ENCODE assay signal across 18 cellular contexts in genomic region chr22:41146573-41146972, GRCh38.
"Had no signal": no experiment of that assay in that cellular context is flagged by ENCODE, and none has a peak within 500 bp of the region (broad histone marks: within the 10 kb centered on the region; RNA-seq: fewer than 3 reads in every experiment).

No MANE protein-coding gene starts in this region.

- H3K27ac ChIP-seq: colonic mucosa, sigmoid colon, testis, upper lobe of left lung had no signal

- H3K27me3 ChIP-seq: colonic mucosa, sigmoid colon, testis, upper lobe of left lung had no signal

- H3K4me1 Mint-ChIP-seq: activated naive CD8-positive, alpha-beta T cell treated with anti-CD3 and anti-CD28 coated beads, Interleukin-2, amount 10 ng/mL, durations not matched to agents 7 days and 5 days; brain; WTC11 had no signal

- H3K4me1 ChIP-seq: colonic mucosa, sigmoid colon, testis, upper lobe of left lung had no signal

- H3K27ac Mint-ChIP-seq: activated CD8-positive, alpha-beta T cell treated with anti-CD3 and anti-CD28 coated beads, Interleukin-2, amount 10 ng/mL, durations not matched to agents 7 days and 5 days; activated naive CD8-positive, alpha-beta T cell treated with anti-CD3 and anti-CD28 coated beads, Interleukin-2, amount 10 ng/mL, durations not matched to agents 7 days and 5 days; activated T-cell treated with anti-CD3 and anti-CD28 coated beads, Interleukin-2, amount 50 U/mL, for 24 hours; activated T-helper 2 cell treated with anti-CD3 and anti-CD28 coated beads, Interferon-gamma antibody, Interleukin-2, Interleukin-4, amounts not matched to agents 10 μg/mL and 5 μg/mL and 100 μg/mL, durations not matched to agents 14 hours and 24 hours and 36 hours; naive thymus-derived CD8-positive, alpha-beta T cell; stimulated activated effector memory CD8-positive, alpha-beta T cell treated with anti-CD3 and anti-CD28 coated beads, Interleukin-12 subunit alpha, Interleukin-12 subunit beta, amount 100 ng/mL, for 72 hours; WTC11 had no signal

- H3K9me3 ChIP-seq: colonic mucosa, sigmoid colon, testis, upper lobe of left lung had no signal

- H3K9me3 Mint-ChIP-seq: activated naive CD8-positive, alpha-beta T cell treated with anti-CD3 and anti-CD28 coated beads, Interleukin-2, amount 10 ng/mL, durations not matched to agents 7 days and 5 days; activated T-cell treated with anti-CD3 and anti-CD28 coated beads, Interleukin-2, amount 50 U/mL, for 24 hours; activated T-helper 2 cell treated with anti-CD3 and anti-CD28 coated beads, Interferon-gamma antibody, Interleukin-2, Interleukin-4, amounts not matched to agents 10 μg/mL and 5 μg/mL and 100 μg/mL, durations not matched to agents 14 hours and 24 hours and 36 hours; brain; naive thymus-derived CD8-positive, alpha-beta T cell; stimulated activated effector memory CD8-positive, alpha-beta T cell treated with anti-CD3 and anti-CD28 coated beads, Interleukin-12 subunit alpha, Interleukin-12 subunit beta, amount 100 ng/mL, for 72 hours; WTC11 had no signal

- H3K4me3 Mint-ChIP-seq: activated CD8-positive, alpha-beta T cell treated with anti-CD3 and anti-CD28 coated beads, Interleukin-2, amount 10 ng/mL, durations not matched to agents 7 days and 5 days; activated naive CD8-positive, alpha-beta T cell treated with anti-CD3 and anti-CD28 coated beads, Interleukin-2, amount 10 ng/mL, durations not matched to agents 7 days and 5 days; activated T-cell treated with anti-CD3 and anti-CD28 coated beads, Interleukin-2, amount 50 U/mL, for 24 hours; brain; naive thymus-derived CD8-positive, alpha-beta T cell; stimulated activated effector memory CD8-positive, alpha-beta T cell treated with anti-CD3 and anti-CD28 coated beads, Interleukin-12 subunit alpha, Interleukin-12 subunit beta, amount 100 ng/mL, for 72 hours; WTC11 had no signal

- H3K27me3 Mint-ChIP-seq: activated naive CD8-positive, alpha-beta T cell treated with anti-CD3 and anti-CD28 coated beads, Interleukin-2, amount 10 ng/mL, durations not matched to agents 7 days and 5 days; activated T-cell treated with anti-CD3 and anti-CD28 coated beads, Interleukin-2, amount 50 U/mL, for 24 hours; brain; naive thymus-derived CD8-positive, alpha-beta T cell had no signal

- ATAC-seq: activated CD8-positive, alpha-beta T cell treated with anti-CD3 and anti-CD28 coated beads, Interleukin-2, amount 10 ng/mL, durations not matched to agents 7 days and 5 days; left cardiac atrium; naive thymus-derived CD8-positive, alpha-beta T cell; stimulated activated effector memory CD8-positive, alpha-beta T cell treated with anti-CD3 and anti-CD28 coated beads, Interleukin-12 subunit alpha, Interleukin-12 subunit beta, amount 100 ng/mL, for 72 hours; WTC11 had no signal

- H3K4me3 ChIP-seq: colonic mucosa, sigmoid colon, testis, upper lobe of left lung had no signal

- DNase-seq: activated CD4-positive, alpha-beta T cell treated with anti-CD3 and anti-CD28 coated beads for 4 hours; activated CD8-positive, alpha-beta T cell treated with anti-CD3 and anti-CD28 coated beads, Interleukin-2, amount 10 ng/mL, durations not matched to agents 7 days and 5 days; activated naive CD4-positive, alpha-beta T cell treated with Interleukin-2 at 50 U/mL for 16 hours; activated naive CD8-positive, alpha-beta T cell treated with anti-CD3 and anti-CD28 coated beads, Interleukin-2, amount 10 ng/mL, durations not matched to agents 7 days and 5 days; activated T-cell treated with anti-CD3 and anti-CD28 coated beads, Interleukin-2, amount 50 U/mL, for 24 hours; caudate nucleus; colonic mucosa; left cardiac atrium; mesendoderm; naive thymus-derived CD8-positive, alpha-beta T cell; sigmoid colon; stimulated activated CD4-positive, alpha-beta T cell treated with anti-CD3 and anti-CD28 coated beads, Interleukin-4, amount 100 ng/mL, for 24 hours; testis; upper lobe of left lung had no signal
